1 cellular context compared by ENCODE assay signal in genomic region chr3:171445805-171446204, GRCh38.
TF ChIP-seq lines count a peak whose summit lies in the region.

No MANE protein-coding gene starts in this region.

TF ChIP-seq in GM12878, 131 proteins besides CTCF, POLR2A, EP300 and RAD21:
- TF ChIP-seq RUNX3 (IDR thresholded peaks at IDR 0.05; ENCODE audit: low read length) (peak; percentile 44; the same call in 1 of the 2 replicates), BCL3 (IDR thresholded peaks at IDR 0.05; ENCODE audit: borderline replicate concordance, insufficient read depth, low read depth, low read length, poor library complexity, severe bottlenecking) (no peak)
